8 cellular contexts compared by ENCODE assay signal in genomic region chr13:110562696-110563462, GRCh38. TPM values are rescaled to one million over a fixed set of nuclear protein-coding genes. Genes with fewer than 3 reads are reported as not detected.
DNase-seq lines count a peak whose midpoint lies in the region; FAIRE-seq and TF ChIP-seq lines count a peak whose summit lies in the region.
"Had no signal": no experiment of that assay in that cellular context is flagged by ENCODE, and none has a peak within 500 bp of the region (broad histone marks: within the 10 kb centered on the region; RNA-seq: fewer than 3 reads in every experiment).

No MANE protein-coding gene starts in this region.

- H3K36me3 Mint-ChIP-seq in HFFc6 (ENCODE audit: low read depth), result no peaks in the 10 kb centered on the region
- peaks cover 4% of the 10 kb centered on the region for H3K36me3 Mint-ChIP-seq in activated T-helper 1 cell treated with anti-CD3 and anti-CD28 coated beads, Interleukin-12 subunit alpha, Interleukin-12 subunit beta, Interleukin-2, Interleukin-4 antibody, amounts not matched to agents 30 ng/mL and 10 ng/mL and 1 ng/mL, durations not matched to agents 14 hours and 24 hours and 36 hours (ENCODE audit: low read depth)

- H3K4me3 ChIP-seq in keratinocyte (ENCODE audit: control insufficient read depth in 2 of 3, extremely low read depth in 1 of 3, insufficient read depth in 2 of 3, low read depth in 1 of 3, low read length in 3 of 3) (peak overlapping the region in 2 of 3 experiments; percentile 7 to 70), spleen (peak overlapping the region in 7 of 8 donors; percentile 72 to 92 (median 86))

- WGBS in spleen, 5 donors, result 81 to 88% (median 85%) methylated on average over 17 of the region's 17 CpGs

- TF ChIP-seq POLR2A in spleen (IDR thresholded peaks at IDR 0.05), result no peak

- no peaks in the 10 kb centered on the region for H3K9me3 Mint-ChIP-seq in HFFc6
- H3K9me3 Mint-ChIP-seq in activated T-helper 1 cell treated with anti-CD3 and anti-CD28 coated beads, Interleukin-12 subunit alpha, Interleukin-12 subunit beta, Interleukin-2, Interleukin-4 antibody, amounts not matched to agents 30 ng/mL and 10 ng/mL and 1 ng/mL, durations not matched to agents 14 hours and 24 hours and 36 hours, result no peaks in the 10 kb centered on the region

- no peaks in the 10 kb centered on the region for H3K79me2 ChIP-seq in keratinocyte (ENCODE audit: control insufficient read depth, insufficient read depth, low read length)

- peak overlapping the region; percentile 94 for H3K4me3 Mint-ChIP-seq in HFFc6
- peak overlapping the region; percentile 97 for H3K4me3 Mint-ChIP-seq in activated T-helper 1 cell treated with anti-CD3 and anti-CD28 coated beads, Interleukin-12 subunit alpha, Interleukin-12 subunit beta, Interleukin-2, Interleukin-4 antibody, amounts not matched to agents 30 ng/mL and 10 ng/mL and 1 ng/mL, durations not matched to agents 14 hours and 24 hours and 36 hours

- no peak overlapping the region for H3K27ac Mint-ChIP-seq in HFFc6
- H3K27ac Mint-ChIP-seq in activated T-helper 1 cell treated with anti-CD3 and anti-CD28 coated beads, Interleukin-12 subunit alpha, Interleukin-12 subunit beta, Interleukin-2, Interleukin-4 antibody, amounts not matched to agents 30 ng/mL and 10 ng/mL and 1 ng/mL, durations not matched to agents 14 hours and 24 hours and 36 hours, result no peak overlapping the region

- H3K9me1 ChIP-seq in keratinocyte (ENCODE audit: control insufficient read depth, extremely low read depth, insufficient read depth, low read length), result no peaks in the 10 kb centered on the region

- H3K4me1 ChIP-seq in keratinocyte (ENCODE audit: control insufficient read depth, extremely low read depth, insufficient read depth, low read length), result peaks cover 24% of the 10 kb centered on the region
- peaks cover 0 to 58% (median 40%) of the 10 kb centered on the region in 6 donors for H3K4me1 ChIP-seq in spleen

- no peaks in the 10 kb centered on the region for H4K20me1 ChIP-seq in keratinocyte (ENCODE audit: control insufficient read depth, extremely low read depth, insufficient read depth, low read length)

- H3K4me2 ChIP-seq in keratinocyte (ENCODE audit: control insufficient read depth, extremely low read depth, insufficient read depth, low read depth, low read length), result peak overlapping the region; percentile 94

- H3K36me3 ChIP-seq in keratinocyte (ENCODE audit: control insufficient read depth in 2 of 2, extremely low read depth in 1 of 2, insufficient read depth in 2 of 2, low read length in 2 of 2) (no peaks in the 10 kb centered on the region), spleen (peaks cover 0 to 15% (median under 1%) of the 10 kb centered on the region in 6 donors)

- no peak overlapping the region for H2AFZ ChIP-seq in keratinocyte (ENCODE audit: control insufficient read depth, low read length)

- H3K27ac ChIP-seq in keratinocyte (ENCODE audit: control insufficient read depth, insufficient read depth, low read length) (no peak overlapping the region), spleen (peak overlapping the region in 7 of 8 donors; percentile 91 to 96 (median 94))

- DNase-seq in HFFc6, result no peak
- no peak for DNase-seq in activated T-helper 1 cell treated with anti-CD3 and anti-CD28 coated beads, Interleukin-12 subunit alpha, Interleukin-12 subunit beta, Interleukin-2, Interleukin-4 antibody, amounts not matched to agents 30 ng/mL and 10 ng/mL and 1 ng/mL, durations not matched to agents 14 hours and 24 hours and 36 hours (ENCODE audit: low spot score)
- no peak for DNase-seq in keratinocyte (ENCODE audit: low read depth, low spot score)
- DNase-seq in spleen, result no peak
- no peak for DNase-seq in activated gamma-delta T cell (lab: John Stamatoyannopoulos, UW)
- no peak for DNase-seq in HuH-7.5 (ENCODE audit: low spot score)
- DNase-seq in stimulated activated CD4-positive, alpha-beta T cell treated with anti-CD3 and anti-CD28 coated beads, Interleukin-4, amount 100 ng/mL, for 4 hours, result no peak
- DNase-seq: stimulated activated CD4-positive, alpha-beta T cell treated with anti-CD3 and anti-CD28 coated beads, Interleukin-4, amount 100 ng/mL, for 24 hours had no signal

- H3K27me3 Mint-ChIP-seq in HFFc6 (ENCODE audit: insufficient read depth), result peaks cover 30% of the 10 kb centered on the region
- H3K27me3 Mint-ChIP-seq in activated T-helper 1 cell treated with anti-CD3 and anti-CD28 coated beads, Interleukin-12 subunit alpha, Interleukin-12 subunit beta, Interleukin-2, Interleukin-4 antibody, amounts not matched to agents 30 ng/mL and 10 ng/mL and 1 ng/mL, durations not matched to agents 14 hours and 24 hours and 36 hours (ENCODE audit: insufficient read depth), result peaks cover 29% of the 10 kb centered on the region

- H3K27me3 ChIP-seq in keratinocyte (ENCODE audit: control insufficient read depth, extremely low read depth, insufficient read depth, low read length), result no peaks in the 10 kb centered on the region
- H3K27me3 ChIP-seq in spleen (replicated peaks in 1 of 7), result no peaks in the 10 kb centered on the region

- dilution Hi-C loops in keratinocyte (cut with MboI; ENCODE audit: extremely low pct_ligation_motif_present, low sequenced_read_pairs), result no loop called here

- no peaks in the 10 kb centered on the region for H3K9me3 ChIP-seq in keratinocyte (ENCODE audit: control insufficient read depth, low read depth, low read length)
- no peaks in the 10 kb centered on the region for H3K9me3 ChIP-seq in spleen

- no peak for FAIRE-seq in keratinocyte (lab: Jason Lieb, UNC)

- H3K4me1 Mint-ChIP-seq in HFFc6 (ENCODE audit: low read depth), result peaks cover 25% of the 10 kb centered on the region
- H3K4me1 Mint-ChIP-seq in activated T-helper 1 cell treated with anti-CD3 and anti-CD28 coated beads, Interleukin-12 subunit alpha, Interleukin-12 subunit beta, Interleukin-2, Interleukin-4 antibody, amounts not matched to agents 30 ng/mL and 10 ng/mL and 1 ng/mL, durations not matched to agents 14 hours and 24 hours and 36 hours (ENCODE audit: low read depth), result peaks cover 33% of the 10 kb centered on the region

- intact Hi-C loops in activated T-helper 1 cell treated with anti-CD3 and anti-CD28 coated beads, Interleukin-12 subunit alpha, Interleukin-12 subunit beta, Interleukin-2, Interleukin-4 antibody, amounts not matched to agents 30 ng/mL and 10 ng/mL and 1 ng/mL, durations not matched to agents 14 hours and 24 hours and 36 hours (cut with micrococcal nuclease), result loop anchor here (1.0 to 5.0 kb wide), 4 partner anchors 10 to 776 kb away; partner anchors contain the start of genes ING1 and IRS2
- intact Hi-C loops in spleen (cut with DNase I; ENCODE audit: low total_unique reads), result no loop called here

- no peak overlapping the region for H3K9ac ChIP-seq in keratinocyte (ENCODE audit: control insufficient read depth, extremely low read depth, insufficient read depth, low read length)

- no peak for TF ChIP-seq CTCF in HFFc6 (IDR thresholded peaks at IDR 0.05)
- no peak for TF ChIP-seq CTCF in keratinocyte (optimal IDR thresholded peaks at IDR 0.05 in 1 of 3, IDR thresholded peaks at IDR 0.05 in 1 of 3, conservative IDR thresholded peaks at IDR 0.05 in 1 of 3; ENCODE audit: extremely low read depth in 1 of 3, insufficient read depth in 2 of 3, low read length in 3 of 3)
- no peak for TF ChIP-seq CTCF in spleen (IDR thresholded peaks at IDR 0.05 in 8 of 11, conservative IDR thresholded peaks at IDR 0.05 in 3 of 11)

RNA-seq across cellular contexts. Expression of gene RAB20, which starts 1.4 kb away (rescaled TPM):
- 1 to 10 TPM in 1 of 6 experiments, under 1 TPM in 5; 0.40 to 1.0 (median 0.74) TPM for total RNA-seq in HFFc6 (2021; fragmentation: NEBNext Ultra II Directional; extraction: Animal tissue kit (Norgen Biotek cat#: 25700))
- 1.1 and 1.5 TPM in 2 replicates for total RNA-seq in activated T-helper 1 cell treated with anti-CD3 and anti-CD28 coated beads, Interleukin-12 subunit alpha, Interleukin-12 subunit beta, Interleukin-2, Interleukin-4 antibody, amounts not matched to agents 30 ng/mL and 10 ng/mL and 1 ng/mL, durations not matched to agents 14 hours and 24 hours and 36 hours
- polyA plus RNA-seq in keratinocyte (3.7 to 4.3 TPM (median 4.1 TPM) in 3 replicates), spleen (10 to 100 TPM; 19.1 to 49.0 (median 39.6) TPM)
- 0.17 TPM for polyA plus RNA-seq in keratinocyte (2011; ENCODE audit: low read depth)
- polyA plus RNA-seq in keratinocyte (2011; cell fraction: cytosol; rRNA removed), result 3.4 and 5.1 TPM in 2 replicates
- 3.4 and 3.8 TPM in 2 replicates for polyA plus RNA-seq in keratinocyte (2011; cell fraction: nucleus; rRNA removed)
- 1.1 and 4.8 TPM in 2 replicates for polyA plus RNA-seq in keratinocyte (2012; ENCODE audit: low replicate concordance)
- polyA minus RNA-seq in keratinocyte, result 1.1 to 2.1 TPM (median 1.2 TPM) in 3 replicates
- polyA minus RNA-seq in keratinocyte (2011; cell fraction: cytosol; rRNA and poly(A)+ RNA removed), result 3.8 TPM
- polyA minus RNA-seq in keratinocyte (2011; cell fraction: nucleus; rRNA and poly(A)+ RNA removed), result 1.2 and 1.4 TPM in 2 replicates
- total RNA-seq in spleen, result 10 to 100 TPM; 46.9 to 96.4 (median 61.1) TPM

RNA-seq across cellular contexts. Expression of gene NAXD, which starts 52.5 kb away (rescaled TPM):
- 10 to 100 TPM; 20.3 to 27.4 (median 22.8) TPM for total RNA-seq in HFFc6 (2021; fragmentation: NEBNext Ultra II Directional; extraction: Animal tissue kit (Norgen Biotek cat#: 25700))
- total RNA-seq in activated T-helper 1 cell treated with anti-CD3 and anti-CD28 coated beads, Interleukin-12 subunit alpha, Interleukin-12 subunit beta, Interleukin-2, Interleukin-4 antibody, amounts not matched to agents 30 ng/mL and 10 ng/mL and 1 ng/mL, durations not matched to agents 14 hours and 24 hours and 36 hours, result 22.0 and 22.2 TPM in 2 replicates
- polyA plus RNA-seq in keratinocyte (17.6 to 18.7 TPM (median 18.0 TPM) in 3 replicates), spleen (10 to 100 TPM; 25.1 to 40.9 (median 35.8) TPM)
- polyA plus RNA-seq in keratinocyte (2011; ENCODE audit: low read depth), result 8.4 TPM
- polyA plus RNA-seq in keratinocyte (2011; cell fraction: cytosol; rRNA removed), result 12.2 and 13.7 TPM in 2 replicates
- 41.3 and 44.7 TPM in 2 replicates for polyA plus RNA-seq in keratinocyte (2011; cell fraction: nucleus; rRNA removed)
- 15.6 and 23.1 TPM in 2 replicates for polyA plus RNA-seq in keratinocyte (2012; ENCODE audit: low replicate concordance)
- 10.6 to 13.8 TPM (median 13.6 TPM) in 3 replicates for polyA minus RNA-seq in keratinocyte
- polyA minus RNA-seq in keratinocyte (2011; cell fraction: cytosol; rRNA and poly(A)+ RNA removed), result 8.6 TPM
- 8.1 and 11.6 TPM in 2 replicates for polyA minus RNA-seq in keratinocyte (2011; cell fraction: nucleus; rRNA and poly(A)+ RNA removed)
- total RNA-seq in spleen, result 10 to 100 TPM; 27.1 to 35.5 (median 34.0) TPM

Comparison
In these comparisons a context has a peak if more than half of its experiments do, and no peak if none do; other contexts are left out.
1. RNA of gene RAB20, which starts 1.4 kb away (total RNA-seq): 46.9 to 96.4 TPM in spleen; 1.1 to 1.5 TPM in activated T-helper 1 cell treated with anti-CD3 and anti-CD28 coated beads, Interleukin-12 subunit alpha, Interleukin-12 subunit beta, Interleukin-2, Interleukin-4 antibody, amounts not matched to agents 30 ng/mL and 10 ng/mL and 1 ng/mL, durations not matched to agents 14 hours and 24 hours and 36 hours and 0.40 to 1.0 TPM in HFFc6; every median in the first group is over 10 times any median in the second.